Comparison of ENCODE assay signal across 11 cellular contexts in genomic region chr1:116111196-116112021, GRCh38. TPM values are rescaled to one million over a fixed set of nuclear protein-coding genes. Genes with fewer than 3 reads are reported as not detected.
DNase-seq lines count a peak whose midpoint lies in the region; ATAC-seq and TF ChIP-seq lines count a peak whose summit lies in the region.
"Had no signal": no experiment of that assay in that cellular context is flagged by ENCODE, and none has a peak within 500 bp of the region (broad histone marks: within the 10 kb centered on the region; RNA-seq: fewer than 3 reads in every experiment).

MAB21L3 (plus strand) TSS chr1:116111399; CDS start chr1:116112616, 1,217 bp downstream.

- intact Hi-C loops in MCF 10A (cut with micrococcal nuclease) (no loop called here), mammary epithelial cell (cut with micrococcal nuclease) (no loop called here), esophagus squamous epithelium (cut with DNase I) (no loop called here), upper lobe of right lung (cut with DNase I) (no loop called here), spleen (cut with DNase I; ENCODE audit: low total_unique reads) (no loop called here)
- intact Hi-C loops in naive thymus-derived CD4-positive, alpha-beta T cell (cut with micrococcal nuclease) = no loop called here

- H3K9ac ChIP-seq in mammary epithelial cell (ENCODE audit: insufficient read depth, low read length) = no peak within 1 kb of the TSS

- no peaks in the 10 kb centered on the region for H3K27me3 ChIP-seq in mammary epithelial cell (ENCODE audit: insufficient read depth, low read length)
- no peaks in the 10 kb centered on the region for H3K27me3 ChIP-seq in esophagus squamous epithelium
- no peaks in the 10 kb centered on the region for H3K27me3 ChIP-seq in upper lobe of right lung
- H3K27me3 ChIP-seq in naive thymus-derived CD4-positive, alpha-beta T cell (ENCODE audit: control insufficient read depth in 2 of 2, insufficient read depth in 2 of 2, low read length in 2 of 2) = no peaks in the 10 kb centered on the region
- H3K27me3 ChIP-seq in spleen (replicated peaks in 1 of 7) = peaks cover 0 to 6% (median 0%) of the 10 kb centered on the region in 7 donors

- peak; percentile 36 for ATAC-seq in HG03175 (IDR thresholded peaks at IDR 0.05; ENCODE audit: unreplicated experiment)
- peak; percentile 45 for ATAC-seq in upper lobe of right lung
- no peak for ATAC-seq in naive thymus-derived CD4-positive, alpha-beta T cell

- no peak for TF ChIP-seq CTCF in MCF 10A (IDR thresholded peaks at IDR 0.05; ENCODE audit: unreplicated experiment)
- TF ChIP-seq CTCF in mammary epithelial cell (conservative IDR thresholded peaks at IDR 0.05 in 1 of 2, IDR thresholded peaks at IDR 0.05 in 1 of 2; ENCODE audit: extremely low read depth in 1 of 2, insufficient read depth in 1 of 2, low read depth in 1 of 2, low read length in 2 of 2) = no peak
- no peak for TF ChIP-seq CTCF in esophagus squamous epithelium (IDR thresholded peaks at IDR 0.05)
- no peak for TF ChIP-seq CTCF in upper lobe of right lung (IDR thresholded peaks at IDR 0.05)
- TF ChIP-seq CTCF in spleen (IDR thresholded peaks at IDR 0.05 in 8 of 11, conservative IDR thresholded peaks at IDR 0.05 in 3 of 11) = no peak

- H3K36me3 Mint-ChIP-seq in MCF 10A (ENCODE audit: insufficient read depth, unreplicated experiment) = no peaks in the 10 kb centered on the region
- no peaks in the 10 kb centered on the region for H3K36me3 Mint-ChIP-seq in naive thymus-derived CD4-positive, alpha-beta T cell

- dilution Hi-C loops in mammary epithelial cell (cut with HindIII; ENCODE audit: low sequenced_read_pairs) = loop anchor here (5.0 kb wide), 1 partner anchor 49 kb away; no protein-coding TSS in a partner anchor

- CTCF ChIA-PET in MCF 10A (lab: Yijun Ruan, JAX) = interaction anchor here (0.7 to 1.5 kb wide), 4 partner anchors 13 to 375 kb away, joined by 3 to 8 read pairs (median 4); no protein-coding TSS in a partner anchor
- CTCF ChIA-PET in mammary epithelial cell (lab: Charles Lee; ENCODE audit: low non-redundant PET) = no interaction called here
- CTCF ChIA-PET in naive thymus-derived CD4-positive, alpha-beta T cell (lab: Charles Lee) = interaction anchor here (0.6 kb wide), 1 partner anchor 308 kb away, joined by 3 read pairs; no protein-coding TSS in a partner anchor

- no peak within 1 kb of the TSS for H3K4me3 ChIP-seq in mammary epithelial cell (replicated peaks in 1 of 3; ENCODE audit: insufficient read depth in 1 of 3, low read depth in 2 of 3, low read length in 3 of 3)
- peak within 1 kb of the TSS; percentile 1 to 41 (median 24) for H3K4me3 ChIP-seq in esophagus squamous epithelium
- no peak within 1 kb of the TSS for H3K4me3 ChIP-seq in upper lobe of right lung
- H3K4me3 ChIP-seq in naive thymus-derived CD4-positive, alpha-beta T cell (ENCODE audit: low read length) = no peak within 1 kb of the TSS
- no peak within 1 kb of the TSS for H3K4me3 ChIP-seq in spleen

- H3K4me1 ChIP-seq in mammary epithelial cell (ENCODE audit: insufficient read depth, low read length) = peaks cover 4% of the 10 kb centered on the region
- H3K4me1 ChIP-seq in esophagus squamous epithelium = peaks cover 12 to 73% (median 18%) of the 10 kb centered on the region in 3 donors
- H3K4me1 ChIP-seq in upper lobe of right lung = peaks cover 5% of the 10 kb centered on the region
- no peaks in the 10 kb centered on the region for H3K4me1 ChIP-seq in naive thymus-derived CD4-positive, alpha-beta T cell (ENCODE audit: control insufficient read depth in 2 of 2, insufficient read depth in 2 of 2, low read length in 2 of 2)
- H3K4me1 ChIP-seq in spleen = no peaks in the 10 kb centered on the region

- BruUV-seq in MCF 10A (replicated peaks; lab: Mats Ljungman, UMichigan) = no TSS peak
- no TSS peak for BruUV-seq in mammary epithelial cell (replicated peaks; lab: Mats Ljungman, UMichigan)

- no peaks in the 10 kb centered on the region for H3K9me3 ChIP-seq in mammary epithelial cell (replicated peaks; ENCODE audit: insufficient read depth, low read length)
- H3K9me3 ChIP-seq in esophagus squamous epithelium = no peaks in the 10 kb centered on the region
- H3K9me3 ChIP-seq in upper lobe of right lung = no peaks in the 10 kb centered on the region
- no peaks in the 10 kb centered on the region for H3K9me3 ChIP-seq in naive thymus-derived CD4-positive, alpha-beta T cell (ENCODE audit: control insufficient read depth in 2 of 3, low read length in 3 of 3)
- H3K9me3 ChIP-seq in spleen = no peaks in the 10 kb centered on the region

- H3K4me2 ChIP-seq in mammary epithelial cell (ENCODE audit: insufficient read depth, low read depth, low read length) = no peak within 1 kb of the TSS

- in situ Hi-C loops in mammary epithelial cell (cut with MboI; ENCODE audit: low sequenced_read_pairs in 2 of 2) = no loop called here

- no peak within 1 kb of the TSS for H2AFZ ChIP-seq in mammary epithelial cell (ENCODE audit: low read depth, low read length)

- H3K4me1 Mint-ChIP-seq in MCF 10A (ENCODE audit: insufficient read depth, unreplicated experiment) = peaks cover 33% of the 10 kb centered on the region
- H3K4me1 Mint-ChIP-seq in naive thymus-derived CD4-positive, alpha-beta T cell = no peaks in the 10 kb centered on the region
- H3K4me1 Mint-ChIP-seq: neural crest cell had no signal

- peak within 1 kb of the TSS; percentile 86 for H3K27ac Mint-ChIP-seq in MCF 10A (ENCODE audit: low read depth, unreplicated experiment)
- H3K27ac Mint-ChIP-seq in naive thymus-derived CD4-positive, alpha-beta T cell = no peak within 1 kb of the TSS

- POLR2A ChIA-PET in MCF 10A (lab: Yijun Ruan, JAX) = interaction anchor here (0.6 to 2.3 kb wide), 8 partner anchors 10 to 1330 kb away, joined by 3 to 11 read pairs (median 4); no protein-coding TSS in a partner anchor
- POLR2A ChIA-PET in naive thymus-derived CD4-positive, alpha-beta T cell (lab: Charles Lee) = no interaction called here

- H3K27me3 Mint-ChIP-seq in MCF 10A (ENCODE audit: insufficient read depth, unreplicated experiment) = no peaks in the 10 kb centered on the region
- H3K27me3 Mint-ChIP-seq in naive thymus-derived CD4-positive, alpha-beta T cell = peaks cover 5 to 21% (median 5%) of the 10 kb centered on the region in 5 donors

- H3K9me3 Mint-ChIP-seq in MCF 10A (ENCODE audit: unreplicated experiment) = no peaks in the 10 kb centered on the region
- H3K9me3 Mint-ChIP-seq in naive thymus-derived CD4-positive, alpha-beta T cell = peaks cover 0 to 2% (median 0%) of the 10 kb centered on the region in 11 donors
- H3K9me3 Mint-ChIP-seq: neural crest cell had no signal

- H3K27ac ChIP-seq in mammary epithelial cell (ENCODE audit: insufficient read depth, low read depth, low read length) (no peak within 1 kb of the TSS), esophagus squamous epithelium (peak within 1 kb of the TSS; percentile 78 to 91 (median 86)), upper lobe of right lung (no peak within 1 kb of the TSS), spleen (no peak within 1 kb of the TSS)
- H3K27ac ChIP-seq in naive thymus-derived CD4-positive, alpha-beta T cell (ENCODE audit: low read depth, low read length) = no peak within 1 kb of the TSS

- no peaks in the 10 kb centered on the region for H4K20me1 ChIP-seq in mammary epithelial cell (ENCODE audit: insufficient read depth, low read length)

- H3K36me3 ChIP-seq in mammary epithelial cell (ENCODE audit: insufficient read depth, low read length) (no peaks in the 10 kb centered on the region), esophagus squamous epithelium (no peaks in the 10 kb centered on the region), upper lobe of right lung (no peaks in the 10 kb centered on the region), spleen (no peaks in the 10 kb centered on the region)
- H3K36me3 ChIP-seq in naive thymus-derived CD4-positive, alpha-beta T cell (ENCODE audit: control insufficient read depth in 2 of 3, insufficient read depth in 3 of 3, low read length in 3 of 3) = no peaks in the 10 kb centered on the region

- no peaks in the 10 kb centered on the region for H3K79me2 ChIP-seq in mammary epithelial cell (ENCODE audit: insufficient read depth, low read length)

- peak; percentile 60 for DNase-seq in MCF 10A (ENCODE audit: unreplicated experiment)
- no peak for DNase-seq in mammary epithelial cell
- DNase-seq in esophagus squamous epithelium (lab: John Stamatoyannopoulos, UW) = no peak
- DNase-seq in upper lobe of right lung = no peak
- DNase-seq in effector CD8-positive, alpha-beta T cell (lab: John Stamatoyannopoulos, UW) = no peak
- no peak for DNase-seq in naive thymus-derived CD4-positive, alpha-beta T cell
- DNase-seq in spleen = no peak
- DNase-seq: effector memory CD4-positive, alpha-beta T cell; NCI-H2171 treated with DMSO at 0.1 percent for 48 hours had no signal

- no peak for TF ChIP-seq POLR2A in esophagus squamous epithelium (IDR thresholded peaks at IDR 0.05)
- TF ChIP-seq POLR2A in spleen (IDR thresholded peaks at IDR 0.05) = no peak

- peak within 1 kb of the TSS; percentile 5 for H3K4me3 Mint-ChIP-seq in MCF 10A (ENCODE audit: unreplicated experiment)
- H3K4me3 Mint-ChIP-seq in naive thymus-derived CD4-positive, alpha-beta T cell = no peak within 1 kb of the TSS
- H3K4me3 Mint-ChIP-seq: neural crest cell had no signal

- 61% methylated on average over 14 of the region's 14 CpGs for WGBS in mammary epithelial cell (ENCODE audit: low coverage, missing lambda C conversion rate)
- WGBS in esophagus squamous epithelium, 2 donors = 24 to 25% methylated on average over 12 to 14 of the region's 14 CpGs
- WGBS in spleen, 5 donors = 76 to 79% (median 78%) methylated on average over 14 of the region's 14 CpGs

RNA-seq across cellular contexts. Expression of gene MAB21L3, which starts in this region (rescaled TPM):
- total RNA-seq in MCF 10A (2022) (2.5 and 2.8 TPM in 2 replicates), mammary epithelial cell (1 to 10 TPM; 1.0 to 1.4 TPM), esophagus squamous epithelium (10 to 100 TPM; 12.0 to 22.7 (median 19.6) TPM), upper lobe of right lung (0.46 TPM), spleen (1 to 10 TPM in 3 of 7 donors, under 1 TPM in 4; 0.35 to 2.0 (median 0.92) TPM)
- polyA plus RNA-seq in mammary epithelial cell (0.23 TPM), spleen (under 1 TPM in 1 of 3 donors, not detected in 2; 0.07 TPM)
- polyA minus RNA-seq in mammary epithelial cell = not detected
- total RNA-seq in naive thymus-derived CD4-positive, alpha-beta T cell = under 1 TPM in 1 of 5 experiments, not detected in 4; 0.12 TPM
- polyA plus RNA-seq in naive thymus-derived CD4-positive, alpha-beta T cell = not detected
- total RNA-seq: neural crest cell had no signal

Comparison
In these comparisons a context has a peak if more than half of its experiments do, and no peak if none do; other contexts are left out.
1. Peak in ATAC-seq in upper lobe of right lung; RNA of the gene not detected or under 1 TPM.
2. H3K27ac ChIP-seq: peak in esophagus squamous epithelium (4 of 4); none in mammary epithelial cell (single experiment), upper lobe of right lung (single experiment), naive thymus-derived CD4-positive, alpha-beta T cell (single experiment) and spleen (0 of 8).
3. H3K4me3 ChIP-seq: peak in esophagus squamous epithelium (4 of 4); none in mammary epithelial cell (0 of 3), upper lobe of right lung (single experiment), naive thymus-derived CD4-positive, alpha-beta T cell (single experiment) and spleen (0 of 8).